Comparison of ENCODE assay signal across 8 cellular contexts in the genomic region with DNA sequence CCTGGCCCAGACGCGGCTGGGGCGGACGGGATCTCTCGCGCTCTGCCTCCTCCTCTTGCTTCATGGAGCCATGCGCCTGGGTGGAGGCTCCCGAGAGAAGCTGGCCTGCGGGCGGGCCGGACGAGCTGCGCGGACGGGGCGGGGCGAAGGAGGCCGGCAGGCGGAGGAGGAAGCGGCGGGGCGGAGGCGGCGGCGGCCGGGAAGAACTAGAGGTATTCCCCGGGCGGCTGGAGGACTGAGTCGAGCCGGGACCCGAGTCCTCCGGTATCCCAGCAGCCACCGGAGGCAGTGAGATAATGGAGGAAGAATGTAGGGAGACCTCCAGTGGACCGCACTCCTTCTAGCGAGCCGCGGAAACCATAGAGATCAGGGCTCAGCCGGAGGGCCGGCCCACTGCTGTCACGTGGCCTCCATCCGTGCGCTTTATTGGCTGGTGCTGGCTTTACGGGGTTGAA. TPM values are rescaled to one million over a fixed set of nuclear protein-coding genes. Genes with fewer than 3 reads are reported as not detected.
DNase-seq lines count a peak whose midpoint lies in the region; ATAC-seq and TF ChIP-seq lines count a peak whose summit lies in the region.
"Not testable (repeated sequence)": the region's sequence is repeated elsewhere in the genome, so short reads cannot be mapped to it uniquely, and the experiment has no call there.

No MANE protein-coding gene starts in this region.

- ATAC-seq in GM21737 (IDR thresholded peaks at IDR 0.05; ENCODE audit: unreplicated experiment): peak; percentile 83

- H3K27me3 ChIP-seq in Peyer's patch; esophagus muscularis mucosa; muscle layer of colon (ENCODE audit: control insufficient read depth in 1 of 2, insufficient read depth in 2 of 2, low read length in 2 of 2): not testable (repeated sequence)

- peak overlapping the region; percentile 52 for H3K4me3 ChIP-seq in Jurkat, Clone E6-1 (ENCODE audit: low read length)
- H3K4me3 ChIP-seq in Peyer's patch (peak overlapping the region; percentile 56 to 70 (median 64)), esophagus muscularis mucosa (peak overlapping the region; percentile 58 to 70 (median 60)), muscle layer of colon (ENCODE audit: low read depth in 1 of 2, low read length in 2 of 2) (peak overlapping the region in 1 of 2 donors; percentile 32)

- H3K9me3 ChIP-seq in Peyer's patch; esophagus muscularis mucosa; muscle layer of colon (ENCODE audit: low read length): not testable (repeated sequence)

- not testable (repeated sequence) for H3K36me3 ChIP-seq in Peyer's patch; esophagus muscularis mucosa; muscle layer of colon (ENCODE audit: insufficient read depth, low read length)

- peak; percentile 19 to 67 for TF ChIP-seq POLR2A in Peyer's patch (IDR thresholded peaks at IDR 0.05)
- TF ChIP-seq POLR2A in esophagus muscularis mucosa (IDR thresholded peaks at IDR 0.05; ENCODE audit: low read depth): not testable (repeated sequence)

- not testable (repeated sequence) for TF ChIP-seq EP300 in esophagus muscularis mucosa (IDR thresholded peaks at IDR 0.05)

- not testable (repeated sequence) for H3K9ac ChIP-seq in muscle layer of colon (ENCODE audit: low read length)

- 0% methylated on average over 1 of the region's 43 CpGs for WGBS in esophagus muscularis mucosa

- TF ChIP-seq CTCF in Peyer's patch (IDR thresholded peaks at IDR 0.05): not testable (repeated sequence)
- TF ChIP-seq CTCF in esophagus muscularis mucosa (IDR thresholded peaks at IDR 0.05): peak in 1 of 3 experiments; percentile 1

- H3K4me1 ChIP-seq in Peyer's patch (peaks cover 0 to 12% (median 0%) of the 10 kb centered on the region in 4 donors), esophagus muscularis mucosa (peaks cover 11 to 21% (median 15%) of the 10 kb centered on the region in 4 donors)
- H3K4me1 ChIP-seq in muscle layer of colon (ENCODE audit: insufficient read depth, low read length): not testable (repeated sequence)

- DNase-seq in DMS53 treated with DMSO at 0.1 percent for 48 hours (lab: John Stamatoyannopoulos, UW; ENCODE audit: unreplicated experiment) (peak; percentile 67), Peyer's patch (peak; percentile 83 to 96 (median 94)), esophagus muscularis mucosa (ENCODE audit: extremely low spot score) (peak; percentile 95)
- peak; percentile 80 for DNase-seq in Jurkat, Clone E6-1 (ENCODE audit: low read depth, low spot score)
- DNase-seq in activated T-cell treated with anti-CD3 and anti-CD28 coated beads, Interleukin-2, amount 50 U/mL, for 48 hours: peak; percentile 84 to 89
- peak; percentile 54 to 69 for DNase-seq in stimulated activated CD8-positive, alpha-beta memory T cell treated with anti-CD3 and anti-CD28 coated beads, Interleukin-4, amount 100 ng/mL, for 4 hours (ENCODE audit: low read depth in 2 of 2, low spot score in 1 of 2)

- intact Hi-C loops in esophagus muscularis mucosa (cut with DNase I): not testable (repeated sequence)

- peak overlapping the region; percentile 81 to 95 (median 88) for H3K27ac ChIP-seq in Peyer's patch
- peak overlapping the region; percentile 83 to 88 (median 86) for H3K27ac ChIP-seq in esophagus muscularis mucosa (replicated peaks in 1 of 4)
- H3K27ac ChIP-seq in muscle layer of colon (ENCODE audit: low read depth, low read length): peak overlapping the region; percentile 72

RNA-seq across cellular contexts. Expression of a gene that starts 15.3 kb away (rescaled TPM):
- polyA plus RNA-seq in Jurkat, Clone E6-1 (2012; ENCODE audit: insufficient read depth, insufficient read length): 2.3 TPM
- total RNA-seq in Peyer's patch: 1 to 10 TPM in 3 of 4 donors, not detected in 1; 1.6 to 9.3 (median 3.4) TPM
- total RNA-seq in esophagus muscularis mucosa: 1 to 10 TPM; 2.3 to 3.4 (median 2.7) TPM
